In genomic region chr13:29170451-29171082, GRCh38 we compare ENCODE assay signal across 16 cellular contexts.
DNase-seq lines count a peak whose midpoint lies in the region; ATAC-seq and TF ChIP-seq lines count a peak whose summit lies in the region.
"Had no signal": no experiment of that assay in that cellular context is flagged by ENCODE, and none has a peak within 500 bp of the region (broad histone marks: within the 10 kb centered on the region; RNA-seq: fewer than 3 reads in every experiment).

No MANE protein-coding gene starts in this region.

- no peaks in the 10 kb centered on the region for H3K9me3 ChIP-seq in ascending aorta
- H3K9me3 ChIP-seq in breast epithelium: no peaks in the 10 kb centered on the region
- H3K9me3 ChIP-seq: BE2C had no signal

- peak overlapping the region in 2 of 3 experiments; percentile 23 to 36 for H3K27ac Mint-ChIP-seq in nephron
- no peak overlapping the region for H3K27ac Mint-ChIP-seq in stimulated activated memory B cell treated with anti-CD40 and anti-IgM and Interleukin-4, amounts not matched to agents 10 μg/mL and 1 μg/mL and 100 μg/mL, for 72 hours
- H3K27ac Mint-ChIP-seq: CD4-positive, alpha-beta memory T cell had no signal

- no peak overlapping the region for H3K4me3 Mint-ChIP-seq in nephron
- no peak overlapping the region for H3K4me3 Mint-ChIP-seq in stimulated activated memory B cell treated with anti-CD40 and anti-IgM and Interleukin-4, amounts not matched to agents 10 μg/mL and 1 μg/mL and 100 μg/mL, for 72 hours
- H3K4me3 Mint-ChIP-seq: CD4-positive, alpha-beta memory T cell had no signal

- H3K27ac ChIP-seq in ascending aorta (peak overlapping the region; percentile 24 to 26), breast epithelium (no peak overlapping the region)
- H3K27ac ChIP-seq: C4-2B, GM23248, HL-60 had no signal

- peaks cover 5% of the 10 kb centered on the region for H3K27me3 Mint-ChIP-seq in nephron (ENCODE audit: low read depth)
- H3K27me3 Mint-ChIP-seq in stimulated activated memory B cell treated with anti-CD40 and anti-IgM and Interleukin-4, amounts not matched to agents 10 μg/mL and 1 μg/mL and 100 μg/mL, for 72 hours: no peaks in the 10 kb centered on the region
- H3K27me3 Mint-ChIP-seq: CD4-positive, alpha-beta memory T cell had no signal

- no peaks in the 10 kb centered on the region for H3K27me3 ChIP-seq in ascending aorta
- no peaks in the 10 kb centered on the region for H3K27me3 ChIP-seq in breast epithelium

- TF ChIP-seq CTCF in ascending aorta (IDR thresholded peaks at IDR 0.05) (no peak), nephron (IDR thresholded peaks at IDR 0.05; ENCODE audit: unreplicated experiment in 3 of 3) (no peak), breast epithelium (IDR thresholded peaks at IDR 0.05) (no peak)

- H3K36me3 Mint-ChIP-seq in nephron (ENCODE audit: low read depth): no peaks in the 10 kb centered on the region
- no peaks in the 10 kb centered on the region for H3K36me3 Mint-ChIP-seq in stimulated activated memory B cell treated with anti-CD40 and anti-IgM and Interleukin-4, amounts not matched to agents 10 μg/mL and 1 μg/mL and 100 μg/mL, for 72 hours
- H3K36me3 Mint-ChIP-seq: CD4-positive, alpha-beta memory T cell had no signal

- intact Hi-C loops in left ventricle myocardium superior (cut with micrococcal nuclease): no loop called here
- intact Hi-C loops in left cardiac atrium (cut with DNase I): no loop called here
- intact Hi-C loops in ascending aorta (cut with DNase I): no loop called here
- intact Hi-C loops in breast epithelium (cut with DNase I; ENCODE audit: low total_unique reads): no loop called here

- peak; percentile 73 for ATAC-seq in left ventricle myocardium superior
- no peak for ATAC-seq in left cardiac atrium
- no peak for ATAC-seq in stimulated activated memory B cell treated with anti-CD40 and anti-IgM and Interleukin-4, amounts not matched to agents 10 μg/mL and 1 μg/mL and 100 μg/mL, for 72 hours
- ATAC-seq: HCT116 had no signal

- no peaks in the 10 kb centered on the region for H3K36me3 ChIP-seq in ascending aorta
- H3K36me3 ChIP-seq in breast epithelium: no peaks in the 10 kb centered on the region
- H3K36me3 ChIP-seq: BE2C had no signal

- peaks cover 4% of the 10 kb centered on the region for H3K9me3 Mint-ChIP-seq in nephron
- peaks cover 3% of the 10 kb centered on the region for H3K9me3 Mint-ChIP-seq in stimulated activated memory B cell treated with anti-CD40 and anti-IgM and Interleukin-4, amounts not matched to agents 10 μg/mL and 1 μg/mL and 100 μg/mL, for 72 hours

- DNase-seq in left ventricle myocardium superior: no peak
- DNase-seq in left cardiac atrium: no peak
- peak; percentile 1 to 72 for DNase-seq in NCI-H524 (lab: John Stamatoyannopoulos, UW)
- DNase-seq in ascending aorta (ENCODE audit: low spot score in 2 of 2): no peak
- no peak for DNase-seq in activated T-cell treated with anti-CD3 and anti-CD28 coated beads, Interleukin-2, amount 50 U/mL, for 1 hour
- DNase-seq in breast epithelium (ENCODE audit: low spot score in 2 of 2): no peak
- DNase-seq: BE2C; CD4-positive, alpha-beta memory T cell; COR-L47; DMS53; GM23248 had no signal

- no peak for TF ChIP-seq POLR2A in breast epithelium (IDR thresholded peaks at IDR 0.05)

- peaks cover 0 to 16% of the 10 kb centered on the region in 2 donors for H3K4me1 ChIP-seq in ascending aorta
- no peaks in the 10 kb centered on the region for H3K4me1 ChIP-seq in breast epithelium
- H3K4me1 ChIP-seq: BE2C had no signal

- no peak overlapping the region for H3K4me3 ChIP-seq in ascending aorta
- no peak overlapping the region for H3K4me3 ChIP-seq in breast epithelium
- H3K4me3 ChIP-seq: GM23248 had no signal

- H3K4me1 Mint-ChIP-seq in nephron: peaks cover 25% of the 10 kb centered on the region
- no peaks in the 10 kb centered on the region for H3K4me1 Mint-ChIP-seq in stimulated activated memory B cell treated with anti-CD40 and anti-IgM and Interleukin-4, amounts not matched to agents 10 μg/mL and 1 μg/mL and 100 μg/mL, for 72 hours

Comparison
In these comparisons a context has a peak if more than half of its experiments do, and no peak if none do; other contexts are left out.
1. DNase-seq: peak in NCI-H524 (2 of 2); none in left ventricle myocardium superior (single experiment), left cardiac atrium (single experiment), ascending aorta (0 of 2), activated T-cell treated with anti-CD3 and anti-CD28 coated beads, Interleukin-2, amount 50 U/mL, for 1 hour (single experiment) and breast epithelium (0 of 2).
2. H3K27ac ChIP-seq: peak in ascending aorta (2 of 2); none in breast epithelium (0 of 2).